ENCODE assay signal across 8 cellular contexts in the genomic region with DNA sequence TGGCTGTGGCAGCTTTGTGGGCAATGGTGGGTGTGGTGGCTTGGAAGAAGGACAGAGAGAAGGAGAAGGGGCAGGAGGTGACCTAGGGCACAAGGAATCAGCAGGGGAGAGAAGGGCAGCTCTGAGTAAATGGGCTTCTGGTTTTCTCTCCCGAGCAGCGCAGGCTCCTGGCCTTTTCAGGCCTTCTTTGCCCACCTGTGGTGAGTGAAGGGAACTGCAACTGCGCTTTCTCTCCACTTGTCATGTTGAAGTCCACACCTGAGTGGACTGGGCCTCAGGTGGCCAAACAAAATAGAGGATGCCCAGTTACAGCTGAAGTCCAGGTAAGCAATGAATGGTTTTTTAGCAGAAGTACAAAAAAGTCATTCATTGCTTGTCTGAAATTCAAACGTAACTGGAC.
A peak's percentile ranks its signal among the peaks of the same experiment; 100 is the strongest.
DNase-seq lines count a peak whose midpoint lies in the region; ATAC-seq and TF ChIP-seq lines count a peak whose summit lies in the region.

No MANE protein-coding gene starts in this region.

- ATAC-seq in GM21367 (IDR thresholded peaks at IDR 0.05; ENCODE audit: unreplicated experiment) = no peak

- TF ChIP-seq CTCF in parathyroid adenoma (IDR thresholded peaks at IDR 0.05) = peak; percentile 38

- H3K9ac ChIP-seq in parathyroid adenoma = no peak overlapping the region

- in situ Hi-C loops in T47D (cut with HindIII; ENCODE audit: low pct_unique_long_range_greater_than_20kb, low sequenced_read_pairs) = no loop called here

- no peak overlapping the region for H3K27ac ChIP-seq in parathyroid adenoma

- no peaks in the 10 kb centered on the region for H3K79me2 ChIP-seq in parathyroid adenoma

- no peaks in the 10 kb centered on the region for H3K27me3 ChIP-seq in parathyroid adenoma (ENCODE audit: control insufficient read depth, insufficient read depth, low read length)

- DNase-seq in DMS 273 (lab: John Stamatoyannopoulos, UW; ENCODE audit: unreplicated experiment) (peak; percentile 75), DMS 273 treated with DMSO at 0.1 percent for 48 hours (lab: John Stamatoyannopoulos, UW) (no peak), NCI-H1092 (lab: John Stamatoyannopoulos, UW) (peak; percentile 32), T47D (ENCODE audit: low read depth in 1 of 2, low spot score in 1 of 2) (peak; percentile 43 to 60), NCI-H1048 (lab: John Stamatoyannopoulos, UW) (no peak)
- no peak for DNase-seq in stimulated activated CD4-positive, alpha-beta T cell treated with anti-CD3 and anti-CD28 coated beads, Interleukin-4, amount 100 ng/mL, for 4 hours

- H2AFZ ChIP-seq in parathyroid adenoma = peak overlapping the region; percentile 53

- no peak overlapping the region for H3K4me2 ChIP-seq in parathyroid adenoma (ENCODE audit: low read length)

- H3K4me3 ChIP-seq in parathyroid adenoma (ENCODE audit: low read depth, low read length) = no peak overlapping the region

- H3K9me3 ChIP-seq in parathyroid adenoma (ENCODE audit: control insufficient read depth, low read length) = no peaks in the 10 kb centered on the region

- H3K4me1 ChIP-seq in parathyroid adenoma = no peaks in the 10 kb centered on the region

- H3K36me3 ChIP-seq in parathyroid adenoma (ENCODE audit: control insufficient read depth, insufficient read depth, low read length) = no peaks in the 10 kb centered on the region

Comparison
In these comparisons a context has a peak if more than half of its experiments do, and no peak if none do; other contexts are left out.
1. DNase-seq: peak in DMS 273 (single experiment), NCI-H1092 (single experiment) and T47D (2 of 2); none in DMS 273 treated with DMSO at 0.1 percent for 48 hours (single experiment), NCI-H1048 (single experiment) and stimulated activated CD4-positive, alpha-beta T cell treated with anti-CD3 and anti-CD28 coated beads, Interleukin-4, amount 100 ng/mL, for 4 hours (0 of 2).